Comparison of ENCODE assay signal across 8 cellular contexts in genomic region chr7:151520419-151521229, GRCh38. TPM values are rescaled to one million over a fixed set of nuclear protein-coding genes. Genes with fewer than 3 reads are reported as not detected.
DNase-seq lines count a peak whose midpoint lies in the region; ATAC-seq and TF ChIP-seq lines count a peak whose summit lies in the region.

No MANE protein-coding gene starts in this region.

- H3K27me3 Mint-ChIP-seq in activated T-helper 17 cell treated with anti-CD3 and anti-CD28 coated beads, Interleukin-2, amount 50 U/mL, for 72 hours: no peaks in the 10 kb centered on the region

- peak overlapping the region; percentile 93 to 100 for H3K27ac ChIP-seq in tibial artery

- peaks cover 10% of the 10 kb centered on the region for H3K4me1 ChIP-seq in neuron (ENCODE audit: insufficient read depth, low read length)
- peaks cover 0 to 34% (median 19%) of the 10 kb centered on the region in 4 donors for H3K4me1 ChIP-seq in tibial artery

- H3K4me3 Mint-ChIP-seq in activated T-helper 17 cell treated with anti-CD3 and anti-CD28 coated beads, Interleukin-2, amount 50 U/mL, for 72 hours: peak overlapping the region; percentile 89

- H3K9me3 ChIP-seq in neuron (ENCODE audit: low read length): peaks cover 2% of the 10 kb centered on the region
- H3K9me3 ChIP-seq in tibial artery: no peaks in the 10 kb centered on the region

- H3K36me3 ChIP-seq in neuron (ENCODE audit: insufficient read depth, low read length) (no peaks in the 10 kb centered on the region), tibial artery (no peaks in the 10 kb centered on the region)

- intact Hi-C loops in tibial artery (cut with DNase I; ENCODE audit: low total_unique reads): no loop called here

- no peaks in the 10 kb centered on the region for H3K27me3 ChIP-seq in neuron (ENCODE audit: insufficient read depth, low read length)
- H3K27me3 ChIP-seq in tibial artery: no peaks in the 10 kb centered on the region

- TF ChIP-seq CTCF in fibroblast of pulmonary artery (IDR thresholded peaks at IDR 0.05; ENCODE audit: low read length, missing control alignments): no peak
- no peak for TF ChIP-seq CTCF in tibial artery (IDR thresholded peaks at IDR 0.05)

- H3K9me3 Mint-ChIP-seq in activated T-helper 17 cell treated with anti-CD3 and anti-CD28 coated beads, Interleukin-2, amount 50 U/mL, for 72 hours: no peaks in the 10 kb centered on the region

- H3K27ac Mint-ChIP-seq in activated T-helper 17 cell treated with anti-CD3 and anti-CD28 coated beads, Interleukin-2, amount 50 U/mL, for 72 hours: peak overlapping the region; percentile 96

- peaks cover 16% of the 10 kb centered on the region for H3K4me1 Mint-ChIP-seq in activated T-helper 17 cell treated with anti-CD3 and anti-CD28 coated beads, Interleukin-2, amount 50 U/mL, for 72 hours

- H3K36me3 Mint-ChIP-seq in activated T-helper 17 cell treated with anti-CD3 and anti-CD28 coated beads, Interleukin-2, amount 50 U/mL, for 72 hours (ENCODE audit: low read depth): peaks cover 32% of the 10 kb centered on the region

- DNase-seq in NCI-H1092 treated with DMSO at 0.1 percent for 48 hours (lab: John Stamatoyannopoulos, UW) (peak; percentile 70), fibroblast of pulmonary artery (ENCODE audit: low read depth) (no peak), tibial artery (peak; percentile 44 to 82), SIG-M5 treated with dmso at 0.1 percent for 504 hours (lab: John Stamatoyannopoulos, UW; ENCODE audit: unreplicated experiment) (no peak), SKM-1 treated with dmso at 0.1 percent for 144 hours (lab: John Stamatoyannopoulos, UW; ENCODE audit: unreplicated experiment) (no peak)

- peak overlapping the region; percentile 28 for H2AFZ ChIP-seq in neuron (ENCODE audit: low read depth, low read length)

- ATAC-seq in GM18502 (IDR thresholded peaks at IDR 0.05; ENCODE audit: poor library complexity, unreplicated experiment): peak; percentile 6
- no peak for ATAC-seq in activated T-helper 17 cell treated with anti-CD3 and anti-CD28 coated beads, Interleukin-2, amount 50 U/mL, for 72 hours (replicated peaks)

- H3K4me3 ChIP-seq in fibroblast of pulmonary artery (replicated peaks; ENCODE audit: low read depth, low read length) (peak overlapping the region; percentile 54), neuron (ENCODE audit: low read length) (peak overlapping the region; percentile 47), tibial artery (peak overlapping the region; percentile 84 to 92)

RNA-seq across cellular contexts. Expression of gene RHEB, which starts 0.9 kb away (rescaled TPM):
- 10 to 100 TPM; 37.3 to 55.5 TPM for total RNA-seq in activated T-helper 17 cell treated with anti-CD3 and anti-CD28 coated beads, Interleukin-2, amount 50 U/mL, for 72 hours

Comparison
In these comparisons a context has a peak if more than half of its experiments do, and no peak if none do; other contexts are left out.
1. DNase-seq: peak in NCI-H1092 treated with DMSO at 0.1 percent for 48 hours (single experiment) and tibial artery (2 of 2); none in fibroblast of pulmonary artery (single experiment), SIG-M5 treated with dmso at 0.1 percent for 504 hours (single experiment) and SKM-1 treated with dmso at 0.1 percent for 144 hours (single experiment).
2. Peak in every context shown above with its lines, with median percentiles within 50 percentile points of each other: H3K4me3 ChIP-seq.